In the genomic region with DNA sequence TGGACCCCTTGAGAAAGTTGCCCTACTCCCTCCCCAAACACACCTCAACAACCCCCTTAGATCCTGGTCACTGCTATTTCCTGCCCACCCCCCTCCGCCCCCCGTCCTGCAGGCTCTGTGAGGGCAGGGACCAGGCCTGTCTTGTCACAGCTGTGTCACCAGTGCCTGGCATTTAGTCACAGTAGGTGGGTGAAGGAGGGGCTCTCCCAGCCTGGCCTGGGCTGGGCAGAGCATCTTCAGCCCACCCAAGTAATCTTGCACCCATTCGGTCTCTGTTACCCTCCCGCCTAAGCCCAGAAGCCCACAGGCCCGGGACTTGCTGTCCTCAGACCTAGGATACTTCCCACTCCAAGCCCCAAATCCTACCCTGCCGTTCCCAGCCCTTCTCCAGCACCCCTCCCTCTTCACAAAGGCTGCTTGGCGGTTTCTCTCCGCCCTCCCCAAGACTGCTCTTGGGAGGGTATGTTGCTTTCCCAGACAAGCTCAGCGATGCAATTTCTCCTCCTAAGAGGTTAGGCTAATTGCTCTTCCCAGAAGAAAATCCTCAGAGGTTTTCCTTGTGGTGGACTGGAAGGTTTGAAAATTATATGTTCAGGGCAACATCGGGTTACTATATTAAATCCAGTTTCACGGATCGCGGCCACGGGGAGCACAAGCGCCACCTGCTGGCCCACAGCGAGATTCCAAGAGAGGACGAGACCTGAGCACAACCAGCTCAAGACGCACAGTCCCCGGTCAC, we compare ENCODE assay signal across 8 cellular contexts. TPM values are rescaled to one million over a fixed set of nuclear protein-coding genes. Genes with fewer than 3 reads are reported as not detected.
DNase-seq lines count a peak whose midpoint lies in the region; ATAC-seq and TF ChIP-seq lines count a peak whose summit lies in the region.

No MANE protein-coding gene starts in this region.

- H3K9me3 ChIP-seq in ES-I3 (ENCODE audit: control insufficient read depth, insufficient read depth, low read length) (no peaks in the 10 kb centered on the region), SJSA1 (replicated peaks) (no peaks in the 10 kb centered on the region), ovary (no peaks in the 10 kb centered on the region), suprapubic skin (no peaks in the 10 kb centered on the region)

- 18 to 19% (median 19%) methylated on average over 19 of the region's 19 CpGs for WGBS in ovary, 3 donors
- WGBS in suprapubic skin, result 17% methylated on average over 18 of the region's 19 CpGs

- H3K4me3 Mint-ChIP-seq in glutamatergic neuron (ENCODE audit: unreplicated experiment), result peak overlapping the region; percentile 84

- peak overlapping the region; percentile 92 for H3K9ac ChIP-seq in ES-I3 (ENCODE audit: low read depth, low read length)

- H3K36me3 ChIP-seq in ES-I3 (ENCODE audit: insufficient read depth, low read length) (no peaks in the 10 kb centered on the region), SJSA1 (no peaks in the 10 kb centered on the region), ovary (no peaks in the 10 kb centered on the region), suprapubic skin (no peaks in the 10 kb centered on the region)

- ATAC-seq in GM21723 (IDR thresholded peaks at IDR 0.05; ENCODE audit: unreplicated experiment), result no peak

- TF ChIP-seq EP300 in ovary (IDR thresholded peaks at IDR 0.05) (no peak), suprapubic skin (IDR thresholded peaks at IDR 0.05) (no peak)

- H3K27me3 Mint-ChIP-seq in glutamatergic neuron (ENCODE audit: unreplicated experiment), result no peaks in the 10 kb centered on the region

- intact Hi-C loops in ovary (cut with DNase I), result loop anchor here in 1 of 4 donors (5.0 kb wide), 1 partner anchor 1006 kb away; no protein-coding TSS in a partner anchor

- no peak overlapping the region for H3K27ac Mint-ChIP-seq in glutamatergic neuron (ENCODE audit: unreplicated experiment)

- TF ChIP-seq POLR2A in ovary (IDR thresholded peaks at IDR 0.05), result no peak
- TF ChIP-seq POLR2A in suprapubic skin (IDR thresholded peaks at IDR 0.05), result no peak

- H3K4me3 ChIP-seq in LNCaP clone FGC (ENCODE audit: low read depth, low read length), result no peak overlapping the region
- H3K4me3 ChIP-seq in SJSA1, result no peak overlapping the region
- peak overlapping the region; percentile 28 for H3K4me3 ChIP-seq in ovary
- H3K4me3 ChIP-seq in suprapubic skin, result peak overlapping the region; percentile 40

- H3K9me3 Mint-ChIP-seq in glutamatergic neuron (ENCODE audit: unreplicated experiment), result no peaks in the 10 kb centered on the region

- peak; percentile 32 for DNase-seq in LNCaP clone FGC (ENCODE audit: low read depth)
- peak; percentile 44 to 61 for DNase-seq in SJSA1 (ENCODE audit: low read depth in 1 of 2, low spot score in 2 of 2)
- DNase-seq in activated naive CD4-positive, alpha-beta T cell treated with Interleukin-2 at 50 U/mL for 16 hours, result peak; percentile 82
- peak; percentile 85 for DNase-seq in glutamatergic neuron
- DNase-seq in ovary, result peak; percentile 71 to 91 (median 85)
- DNase-seq in suprapubic skin (ENCODE audit: low spot score in 2 of 2), result peak in 1 of 2 donors; percentile 93

- H3K27ac ChIP-seq in SJSA1 (no peak overlapping the region), ovary (peak overlapping the region in 1 of 2 donors; percentile 5), suprapubic skin (peak overlapping the region; percentile 6)

- H3K4me1 ChIP-seq in ES-I3 (ENCODE audit: insufficient read depth, low read length) (peaks cover 3% of the 10 kb centered on the region; the same call in 1 of the 2 replicates), SJSA1 (replicated peaks) (peaks cover 7% of the 10 kb centered on the region), ovary (ENCODE audit: insufficient read depth) (peaks cover 8% of the 10 kb centered on the region), suprapubic skin (peaks cover 12% of the 10 kb centered on the region)

- TF ChIP-seq CTCF in LNCaP clone FGC (IDR thresholded peaks at IDR 0.05; ENCODE audit: control insufficient read depth, extremely low read depth, insufficient read depth) (peak; percentile 87), glutamatergic neuron (IDR thresholded peaks at IDR 0.05; ENCODE audit: partially characterized antibody, unreplicated experiment) (peak; percentile 90), ovary (IDR thresholded peaks at IDR 0.05) (peak; percentile 57 to 93 (median 81)), suprapubic skin (IDR thresholded peaks at IDR 0.05) (peak; percentile 72 to 93)

- no peaks in the 10 kb centered on the region for H3K27me3 ChIP-seq in SJSA1 (replicated peaks)
- no peaks in the 10 kb centered on the region for H3K27me3 ChIP-seq in ovary
- no peaks in the 10 kb centered on the region for H3K27me3 ChIP-seq in suprapubic skin

- no peaks in the 10 kb centered on the region for H3K36me3 Mint-ChIP-seq in glutamatergic neuron (ENCODE audit: unreplicated experiment)

- no peaks in the 10 kb centered on the region for H3K4me1 Mint-ChIP-seq in glutamatergic neuron (ENCODE audit: low read depth, unreplicated experiment)

RNA-seq across cellular contexts. Expression of a gene that starts 50.8 kb away (rescaled TPM):
- 11.0 and 22.0 TPM in 2 replicates for total RNA-seq in SJSA1 (2014; rRNA removed; shearing (Covaris generic))
- total RNA-seq in glutamatergic neuron (ENCODE audit: unreplicated experiment) (2.7 TPM), ovary (1,000 to 10,000 TPM in 2 of 7 donors, 100 to 1,000 TPM in 5; 412 to 1,074 (median 693) TPM), suprapubic skin (1,000 to 10,000 TPM; 1,382 to 1,995 (median 1,611) TPM)
- 100 to 1,000 TPM; 336 to 525 TPM for polyA plus RNA-seq in ovary

Comparison
In these comparisons a context has a peak if more than half of its experiments do, and no peak if none do; other contexts are left out.
1. H3K4me3 ChIP-seq: peak in ovary (single experiment) and suprapubic skin (single experiment); none in LNCaP clone FGC (single experiment) and SJSA1 (single experiment).
2. RNA of a gene that starts 50.8 kb away (total RNA-seq): 1,382 to 1,995 TPM in suprapubic skin and 412 to 1,074 TPM in ovary; 11.0 to 22.0 TPM in SJSA1 and 2.7 TPM in glutamatergic neuron (single experiment); every median in the first group is over 10 times any median in the second.
3. Peak in every context shown above with its lines, with median percentiles within 50 percentile points of each other: CTCF ChIP-seq.